Comparison of ENCODE assay signal across 16 cellular contexts in the genomic region with DNA sequence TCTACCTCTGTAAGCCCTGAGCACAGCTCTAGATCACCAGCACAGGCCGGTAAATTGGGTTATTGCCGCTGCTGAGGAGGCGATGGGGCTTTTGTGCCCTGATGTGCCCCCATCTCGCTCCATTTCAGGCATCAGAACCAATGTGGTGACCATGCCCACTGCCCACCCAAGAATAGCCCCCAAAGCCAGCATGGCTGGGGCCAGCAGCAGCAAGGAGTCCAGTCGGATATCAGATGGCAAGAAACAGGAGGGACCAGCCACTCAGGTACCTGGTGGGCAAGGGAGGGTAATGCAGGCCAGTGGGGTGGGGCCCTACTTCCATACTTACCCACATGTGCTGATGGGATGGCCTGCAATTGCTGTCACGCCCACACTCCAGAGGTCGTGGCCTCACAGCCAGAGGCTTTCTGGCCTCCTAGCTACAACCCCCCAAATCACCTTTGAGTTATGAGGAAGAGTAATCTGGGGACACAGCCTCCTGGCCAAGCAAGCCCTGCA. TPM values are rescaled to one million over a fixed set of nuclear protein-coding genes. Genes with fewer than 3 reads are reported as not detected.
"Had no signal": no experiment of that assay in that cellular context is flagged by ENCODE, and none has a peak within 500 bp of the region (broad histone marks: within the 10 kb centered on the region; RNA-seq: fewer than 3 reads in every experiment).

No MANE protein-coding gene starts in this region.

- H3K4me3 ChIP-seq: adrenal gland, esophagus muscularis mucosa, sigmoid colon, tibial nerve had no signal

- DNase-seq: activated T-cell treated with anti-CD3 and anti-CD28 coated beads for 4 hours; adrenal gland; caudate nucleus; hypothalamus; kidney; left ventricle myocardium superior; sigmoid colon; stimulated activated CD4-positive, alpha-beta T cell treated with anti-CD3 and anti-CD28 coated beads, Interleukin-2, amount 100 ng/mL, for 24 hours; T-helper 9 cell had no signal

- H3K4me1 ChIP-seq: adrenal gland, esophagus muscularis mucosa, sigmoid colon, tibial nerve had no signal

- H3K27me3 ChIP-seq: adrenal gland, esophagus muscularis mucosa, sigmoid colon, tibial nerve had no signal

- H3K27ac Mint-ChIP-seq: activated naive CD4-positive, alpha-beta T cell treated with anti-CD3 and anti-CD28 coated beads, Interleukin-2, amount 50 U/mL, for 24 hours had no signal

- H3K4me3 Mint-ChIP-seq: activated naive CD4-positive, alpha-beta T cell treated with anti-CD3 and anti-CD28 coated beads, Interleukin-2, amount 50 U/mL, for 24 hours had no signal

- H3K27me3 Mint-ChIP-seq: activated naive CD4-positive, alpha-beta T cell treated with anti-CD3 and anti-CD28 coated beads, Interleukin-2, amount 50 U/mL, for 24 hours had no signal

- H3K9me3 ChIP-seq: adrenal gland, esophagus muscularis mucosa, sigmoid colon, tibial nerve had no signal

- FAIRE-seq: colon, kidney had no signal

- H3K4me1 Mint-ChIP-seq: activated naive CD4-positive, alpha-beta T cell treated with anti-CD3 and anti-CD28 coated beads, Interleukin-2, amount 50 U/mL, for 24 hours had no signal

- H3K9me3 Mint-ChIP-seq: activated naive CD4-positive, alpha-beta T cell treated with anti-CD3 and anti-CD28 coated beads, Interleukin-2, amount 50 U/mL, for 24 hours had no signal

- H3K27ac ChIP-seq: adrenal gland, esophagus muscularis mucosa, sigmoid colon, tibial nerve had no signal

- ATAC-seq: activated CD4-positive, CD25-positive, alpha-beta regulatory T cell treated with anti-CD3 and anti-CD28 coated beads, Interleukin-2, amount 50 U/mL, for 24 hours; left ventricle myocardium superior had no signal

RNA-seq across cellular contexts. Expression of a gene that starts 22.9 kb away (rescaled TPM):
- total RNA-seq: osteocyte had no signal
- polyA plus RNA-seq: neural cell had no signal
